1 cellular context compared by ENCODE assay signal in the genomic region with DNA sequence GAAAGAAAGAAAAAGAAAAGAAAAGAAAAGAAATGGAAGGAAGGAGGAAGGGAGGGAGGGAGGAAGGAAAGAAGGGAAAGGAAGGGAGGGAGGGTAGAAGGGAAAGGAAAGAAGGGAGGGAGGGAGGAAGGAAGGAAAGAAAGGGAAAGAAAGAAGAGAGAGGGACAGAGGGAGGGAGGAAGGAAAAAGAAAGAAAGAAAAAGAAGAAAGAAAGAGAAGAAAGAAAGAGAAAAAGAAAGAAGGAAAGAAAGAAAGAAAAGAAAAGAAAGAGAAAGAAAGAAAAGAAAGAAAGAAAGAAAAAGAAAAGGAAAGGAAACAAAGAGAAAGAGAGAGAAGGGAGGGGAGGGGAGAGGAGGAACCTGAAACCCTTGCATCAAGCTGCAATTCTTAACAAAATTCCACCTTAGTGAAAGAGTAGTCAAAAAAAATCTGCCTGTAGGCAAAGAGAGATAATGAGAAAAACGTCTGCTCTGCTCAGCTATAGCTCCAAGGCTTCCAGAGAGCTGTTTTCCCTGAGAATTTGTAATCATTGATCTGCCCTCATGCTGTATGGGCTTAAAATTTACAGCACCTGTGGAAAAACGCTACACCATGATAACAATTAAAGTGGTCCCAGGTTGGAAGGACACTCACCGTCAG.
TF ChIP-seq lines count a peak whose summit lies in the region.

No MANE protein-coding gene starts in this region.

TF ChIP-seq in K562, 482 proteins besides CTCF, POLR2A, EP300 and RAD21:
- no peak for TF ChIP-seq MYBL2 (IDR thresholded peaks at IDR 0.05; ENCODE audit: low read depth)
- TF ChIP-seq MYBL2 (CRISPR knock-in tag; IDR thresholded peaks at IDR 0.05; ENCODE audit: borderline replicate concordance): no peak
- TF ChIP-seq, protein P1, sequence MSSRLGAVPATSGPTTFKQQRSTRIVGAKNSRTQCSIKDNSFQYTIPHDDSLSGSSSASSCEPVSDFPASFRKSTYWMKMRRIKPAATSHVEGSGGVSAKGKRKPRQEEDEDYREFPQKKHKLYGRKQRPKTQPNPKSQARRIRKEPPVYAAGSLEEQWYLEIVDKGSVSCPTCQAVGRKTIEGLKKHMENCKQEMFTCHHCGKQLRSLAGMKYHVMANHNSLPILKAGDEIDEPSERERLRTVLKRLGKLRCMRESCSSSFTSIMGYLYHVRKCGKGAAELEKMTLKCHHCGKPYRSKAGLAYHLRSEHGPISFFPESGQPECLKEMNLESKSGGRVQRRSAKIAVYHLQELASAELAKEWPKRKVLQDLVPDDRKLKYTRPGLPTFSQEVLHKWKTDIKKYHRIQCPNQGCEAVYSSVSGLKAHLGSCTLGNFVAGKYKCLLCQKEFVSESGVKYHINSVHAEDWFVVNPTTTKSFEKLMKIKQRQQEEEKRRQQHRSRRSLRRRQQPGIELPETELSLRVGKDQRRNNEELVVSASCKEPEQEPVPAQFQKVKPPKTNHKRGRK (tag; IDR thresholded peaks at IDR 0.05): peak; percentile 64
